ENCODE assay signal across 1 cellular context in the genomic region with DNA sequence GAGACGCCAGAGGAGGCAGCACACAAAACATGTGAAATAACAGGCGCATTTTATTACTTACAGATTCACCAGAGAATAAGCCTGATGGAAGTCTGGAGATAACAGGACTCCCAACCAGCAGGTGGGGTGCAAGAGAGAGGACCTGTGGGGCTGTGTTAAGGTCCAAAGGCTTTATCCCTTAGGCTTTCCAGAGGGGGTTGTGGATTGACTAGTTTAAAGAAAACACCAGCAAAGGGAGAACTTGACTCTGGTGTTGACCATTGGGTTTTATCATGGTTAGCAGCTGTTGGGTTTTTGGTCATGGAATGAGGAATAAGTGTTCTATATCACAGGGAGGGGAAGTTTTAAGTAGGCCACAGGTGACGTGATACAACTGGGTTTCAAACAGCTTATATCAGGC.
TF ChIP-seq lines count a peak whose summit lies in the region.

No MANE protein-coding gene starts in this region.

TF ChIP-seq in GM23338, 12 proteins besides CTCF, POLR2A, EP300 and RAD21:
- TF ChIP-seq EZH2 (IDR thresholded peaks at IDR 0.05; ENCODE audit: low read depth, unreplicated experiment): no peak
- TF ChIP-seq, protein P1, sequence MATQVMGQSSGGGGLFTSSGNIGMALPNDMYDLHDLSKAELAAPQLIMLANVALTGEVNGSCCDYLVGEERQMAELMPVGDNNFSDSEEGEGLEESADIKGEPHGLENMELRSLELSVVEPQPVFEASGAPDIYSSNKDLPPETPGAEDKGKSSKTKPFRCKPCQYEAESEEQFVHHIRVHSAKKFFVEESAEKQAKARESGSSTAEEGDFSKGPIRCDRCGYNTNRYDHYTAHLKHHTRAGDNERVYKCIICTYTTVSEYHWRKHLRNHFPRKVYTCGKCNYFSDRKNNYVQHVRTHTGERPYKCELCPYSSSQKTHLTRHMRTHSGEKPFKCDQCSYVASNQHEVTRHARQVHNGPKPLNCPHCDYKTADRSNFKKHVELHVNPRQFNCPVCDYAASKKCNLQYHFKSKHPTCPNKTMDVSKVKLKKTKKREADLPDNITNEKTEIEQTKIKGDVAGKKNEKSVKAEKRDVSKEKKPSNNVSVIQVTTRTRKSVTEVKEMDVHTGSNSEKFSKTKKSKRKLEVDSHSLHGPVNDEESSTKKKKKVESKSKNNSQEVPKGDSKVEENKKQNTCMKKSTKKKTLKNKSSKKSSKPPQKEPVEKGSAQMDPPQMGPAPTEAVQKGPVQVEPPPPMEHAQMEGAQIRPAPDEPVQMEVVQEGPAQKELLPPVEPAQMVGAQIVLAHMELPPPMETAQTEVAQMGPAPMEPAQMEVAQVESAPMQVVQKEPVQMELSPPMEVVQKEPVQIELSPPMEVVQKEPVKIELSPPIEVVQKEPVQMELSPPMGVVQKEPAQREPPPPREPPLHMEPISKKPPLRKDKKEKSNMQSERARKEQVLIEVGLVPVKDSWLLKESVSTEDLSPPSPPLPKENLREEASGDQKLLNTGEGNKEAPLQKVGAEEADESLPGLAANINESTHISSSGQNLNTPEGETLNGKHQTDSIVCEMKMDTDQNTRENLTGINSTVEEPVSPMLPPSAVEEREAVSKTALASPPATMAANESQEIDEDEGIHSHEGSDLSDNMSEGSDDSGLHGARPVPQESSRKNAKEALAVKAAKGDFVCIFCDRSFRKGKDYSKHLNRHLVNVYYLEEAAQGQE (IDR thresholded peaks at IDR 0.05; ENCODE audit: unreplicated experiment): no peak
- TF ChIP-seq JUNB (IDR thresholded peaks at IDR 0.05; ENCODE audit: unreplicated experiment): no peak
- TF ChIP-seq POLR2AphosphoS5 (IDR thresholded peaks at IDR 0.05; ENCODE audit: low read depth): no peak
- no peak for TF ChIP-seq ZNF114 (CRISPR knock-in tag; IDR thresholded peaks at IDR 0.05)
- TF ChIP-seq, protein P2, sequence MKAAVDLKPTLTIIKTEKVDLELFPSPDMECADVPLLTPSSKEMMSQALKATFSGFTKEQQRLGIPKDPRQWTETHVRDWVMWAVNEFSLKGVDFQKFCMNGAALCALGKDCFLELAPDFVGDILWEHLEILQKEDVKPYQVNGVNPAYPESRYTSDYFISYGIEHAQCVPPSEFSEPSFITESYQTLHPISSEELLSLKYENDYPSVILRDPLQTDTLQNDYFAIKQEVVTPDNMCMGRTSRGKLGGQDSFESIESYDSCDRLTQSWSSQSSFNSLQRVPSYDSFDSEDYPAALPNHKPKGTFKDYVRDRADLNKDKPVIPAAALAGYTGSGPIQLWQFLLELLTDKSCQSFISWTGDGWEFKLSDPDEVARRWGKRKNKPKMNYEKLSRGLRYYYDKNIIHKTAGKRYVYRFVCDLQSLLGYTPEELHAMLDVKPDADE (IDR thresholded peaks at IDR 0.05): no peak
- no peak for TF ChIP-seq ZNF331 (CRISPR knock-in tag; IDR thresholded peaks at IDR 0.05; ENCODE audit: low read depth)
- TF ChIP-seq STAT1 (IDR thresholded peaks at IDR 0.05; ENCODE audit: unreplicated experiment): no peak
- no peak for TF ChIP-seq CREB1 (CRISPR knock-in tag; IDR thresholded peaks at IDR 0.05; ENCODE audit: low read depth)
